In the genomic region with DNA sequence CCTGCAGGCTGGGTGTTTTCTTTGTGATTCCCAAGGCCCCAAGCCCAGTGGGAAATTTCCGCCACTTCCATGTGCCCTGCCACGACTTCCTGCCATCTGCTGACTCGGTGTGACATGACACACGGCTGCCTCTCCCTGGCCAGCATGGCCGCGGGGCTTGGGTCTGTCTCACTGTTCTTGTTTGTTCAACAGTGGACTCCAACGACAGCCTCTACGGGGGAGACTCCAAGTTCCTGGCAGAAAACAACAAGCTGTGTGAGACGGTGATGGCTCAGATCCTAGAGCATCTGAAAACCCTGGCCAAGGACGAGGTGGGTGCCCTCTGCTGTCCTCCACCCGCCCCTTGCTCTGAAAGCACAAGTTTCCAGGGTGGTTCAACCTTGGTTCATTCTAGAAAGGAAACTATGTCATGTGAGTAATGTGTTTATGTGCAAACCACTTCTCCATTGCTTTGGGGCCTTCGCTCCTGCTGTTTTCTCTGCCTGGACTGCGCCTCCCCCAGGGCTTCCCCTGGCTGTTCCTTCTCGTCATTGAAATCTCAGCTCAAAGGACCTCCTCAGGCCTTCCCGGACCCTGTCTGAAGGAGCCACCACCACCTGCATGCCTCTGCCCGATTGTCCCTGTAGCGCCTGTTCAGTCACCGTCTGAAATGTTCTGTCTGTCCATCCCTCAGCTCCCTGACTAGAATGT, we compare ENCODE assay signal across 13 cellular contexts. TPM values are rescaled to one million over a fixed set of nuclear protein-coding genes. Genes with fewer than 3 reads are reported as not detected.
DNase-seq lines count a peak whose midpoint lies in the region; ATAC-seq and TF ChIP-seq lines count a peak whose summit lies in the region.
"Had no signal": no experiment of that assay in that cellular context is flagged by ENCODE, and none has a peak within 500 bp of the region (broad histone marks: within the 10 kb centered on the region; RNA-seq: fewer than 3 reads in every experiment).

No MANE protein-coding gene starts in this region.

- POLR2A ChIA-PET in HEK293T (lab: Yijun Ruan, JAX): no interaction called here

- intact Hi-C loops in left lung (cut with DNase I) (no loop called here), upper lobe of right lung (cut with DNase I) (no loop called here)

- H3K27me3 ChIP-seq in left lung: no peaks in the 10 kb centered on the region
- H3K27me3 ChIP-seq in upper lobe of right lung: no peaks in the 10 kb centered on the region
- H3K27me3 ChIP-seq: stomach had no signal

- no peak for DNase-seq in activated T-cell treated with anti-CD3 and anti-CD28 coated beads, Interleukin-2, amount 50 U/mL, for 24 hours
- no peak for DNase-seq in activated T-cell treated with anti-CD3 and anti-CD28 coated beads, Interleukin-2, amount 50 U/mL, for 1 hour
- DNase-seq in cerebellar cortex (ENCODE audit: low spot score) (peak; percentile 78), left lung (no peak), upper lobe of right lung (no peak), HEK293T (ENCODE audit: extremely low spot score) (no peak)
- no peak for DNase-seq in stimulated activated CD4-positive, alpha-beta T cell treated with anti-CD3 and anti-CD28 coated beads, Interleukin-2, amount 100 ng/mL, for 24 hours
- DNase-seq: effector CD8-positive, alpha-beta T cell; HCEC 1CT; NCI-H1417 treated with DMSO at 0.1 percent for 48 hours; stomach; T-helper 9 cell had no signal

- no peak overlapping the region for H3K4me3 ChIP-seq in left lung
- H3K4me3 ChIP-seq in upper lobe of right lung: no peak overlapping the region
- H3K4me3 ChIP-seq: stomach had no signal

- H3K27ac ChIP-seq in left lung (peak overlapping the region in 1 of 2 donors; percentile 35), upper lobe of right lung (peak overlapping the region; percentile 36)

- CTCF ChIA-PET in HEK293T (lab: Yijun Ruan, JAX): no interaction called here

- no peak overlapping the region for H3K4me3 Mint-ChIP-seq in activated T-cell treated with anti-CD3 and anti-CD28 coated beads, Interleukin-2, amount 50 U/mL, for 24 hours

- H3K4me1 ChIP-seq in left lung (peaks cover 6 to 23% of the 10 kb centered on the region in 2 donors), upper lobe of right lung (peaks cover 15% of the 10 kb centered on the region)

- no peak for TF ChIP-seq CTCF in left lung (IDR thresholded peaks at IDR 0.05)
- TF ChIP-seq CTCF in upper lobe of right lung (IDR thresholded peaks at IDR 0.05): no peak

- ATAC-seq in left lung (peak; percentile 36), upper lobe of right lung (peak; percentile 28), GM18502 (IDR thresholded peaks at IDR 0.05; ENCODE audit: poor library complexity, unreplicated experiment) (no peak)

- H3K36me3 ChIP-seq in left lung (peaks cover 0 to 52% of the 10 kb centered on the region in 2 donors), upper lobe of right lung (peaks cover 30% of the 10 kb centered on the region)

- peaks cover 43% of the 10 kb centered on the region for H3K4me1 Mint-ChIP-seq in activated T-cell treated with anti-CD3 and anti-CD28 coated beads, Interleukin-2, amount 50 U/mL, for 24 hours (ENCODE audit: low read depth)

- H3K9me3 Mint-ChIP-seq in activated T-cell treated with anti-CD3 and anti-CD28 coated beads, Interleukin-2, amount 50 U/mL, for 24 hours: no peaks in the 10 kb centered on the region

- H3K27me3 Mint-ChIP-seq in activated T-cell treated with anti-CD3 and anti-CD28 coated beads, Interleukin-2, amount 50 U/mL, for 24 hours: no peaks in the 10 kb centered on the region

- H3K9me3 ChIP-seq in left lung (no peaks in the 10 kb centered on the region), upper lobe of right lung (no peaks in the 10 kb centered on the region)
- H3K9me3 ChIP-seq: stomach had no signal

- peak overlapping the region; percentile 38 for H3K27ac Mint-ChIP-seq in activated T-cell treated with anti-CD3 and anti-CD28 coated beads, Interleukin-2, amount 50 U/mL, for 24 hours

- H3K36me3 Mint-ChIP-seq in activated T-cell treated with anti-CD3 and anti-CD28 coated beads, Interleukin-2, amount 50 U/mL, for 24 hours (ENCODE audit: low read depth): peaks cover 75% of the 10 kb centered on the region

TF ChIP-seq in HEK293T, 16 proteins besides CTCF, POLR2A, EP300 and RAD21:
- TF ChIP-seq, protein P1, sequence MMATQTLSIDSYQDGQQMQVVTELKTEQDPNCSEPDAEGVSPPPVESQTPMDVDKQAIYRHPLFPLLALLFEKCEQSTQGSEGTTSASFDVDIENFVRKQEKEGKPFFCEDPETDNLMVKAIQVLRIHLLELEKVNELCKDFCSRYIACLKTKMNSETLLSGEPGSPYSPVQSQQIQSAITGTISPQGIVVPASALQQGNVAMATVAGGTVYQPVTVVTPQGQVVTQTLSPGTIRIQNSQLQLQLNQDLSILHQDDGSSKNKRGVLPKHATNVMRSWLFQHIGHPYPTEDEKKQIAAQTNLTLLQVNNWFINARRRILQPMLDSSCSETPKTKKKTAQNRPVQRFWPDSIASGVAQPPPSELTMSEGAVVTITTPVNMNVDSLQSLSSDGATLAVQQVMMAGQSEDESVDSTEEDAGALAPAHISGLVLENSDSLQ (IDR thresholded peaks at IDR 0.05): no peak
- TF ChIP-seq BHLHE40 (IDR thresholded peaks at IDR 0.05; ENCODE audit: borderline replicate concordance) (no peak), NFRKB (IDR thresholded peaks at IDR 0.05) (no peak), SP1 (IDR thresholded peaks at IDR 0.05) (no peak), LEF1 (IDR thresholded peaks at IDR 0.05; ENCODE audit: borderline replicate concordance) (no peak), FOXM1 (IDR thresholded peaks at IDR 0.05; ENCODE audit: borderline replicate concordance) (no peak), HDGF (IDR thresholded peaks at IDR 0.05; ENCODE audit: borderline replicate concordance) (no peak), TARDBP (IDR thresholded peaks at IDR 0.05) (no peak), CTBP1 (IDR thresholded peaks at IDR 0.05; ENCODE audit: borderline replicate concordance) (no peak), L3MBTL2 (conservative IDR thresholded peaks at IDR 0.05) (no peak), ELF4 (IDR thresholded peaks at IDR 0.05) (no peak), ZNF384 (IDR thresholded peaks at IDR 0.05) (no peak), SUZ12 (IDR thresholded peaks at IDR 0.05) (no peak), FOXA1 (IDR thresholded peaks at IDR 0.05) (no peak), FOXK2 (IDR thresholded peaks at IDR 0.05) (no peak)

RNA-seq across cellular contexts. Expression of a gene that starts 26.7 kb away (rescaled TPM):
- 10 to 100 TPM; 12.5 to 18.6 TPM for total RNA-seq in left lung
- total RNA-seq in upper lobe of right lung: 12.2 TPM

RNA-seq across cellular contexts. Expression of a gene that starts 26.8 kb away (rescaled TPM):
- total RNA-seq in left lung (10 to 100 TPM in 1 of 2 donors, 1 to 10 TPM in 1; 8.0 to 13.4 TPM), upper lobe of right lung (7.6 TPM)
